8 cellular contexts compared by ENCODE assay signal in genomic region chr2:174553811-174554493, GRCh38. TPM values are rescaled to one million over a fixed set of nuclear protein-coding genes. Genes with fewer than 3 reads are reported as not detected.
DNase-seq lines count a peak whose midpoint lies in the region; ATAC-seq, FAIRE-seq and TF ChIP-seq lines count a peak whose summit lies in the region.

No MANE protein-coding gene starts in this region.

- no peaks in the 10 kb centered on the region for H3K9me2 ChIP-seq in OCI-LY7 (ENCODE audit: insufficient read depth, low read length)

- peak overlapping the region; percentile 61 for H3K4me2 ChIP-seq in OCI-LY7 (ENCODE audit: low read length)

- FAIRE-seq in GM18507 (lab: Jason Lieb, UNC): peak; percentile 77

- peaks cover 15% of the 10 kb centered on the region for H3K36me3 ChIP-seq in OCI-LY7 (ENCODE audit: insufficient read depth, low read length)

- intact Hi-C loops in OCI-LY7 (cut with micrococcal nuclease; ENCODE audit: unreplicated experiment): no loop called here
- intact Hi-C loops in left colon (cut with DNase I, micrococcal nuclease): no loop called here

- BruUV-seq in OCI-LY7 (replicated peaks; lab: Mats Ljungman, UMichigan): no TSS peak

- peak overlapping the region; percentile 25 for H3K4me3 ChIP-seq in OCI-LY7 (ENCODE audit: low read depth, low read length, poor library complexity, severe bottlenecking)

- H3K9me3 ChIP-seq in OCI-LY7 (ENCODE audit: low read length): no peaks in the 10 kb centered on the region

- POLR2A ChIA-PET in OCI-LY7 (lab: Charles Lee): interaction anchor here (0.6 to 1.6 kb wide), 2 partner anchors 46 to 83 kb away, joined by 3 to 4 read pairs; no protein-coding TSS in a partner anchor

- H3K4me1 Mint-ChIP-seq in osteocyte (ENCODE audit: unreplicated experiment): no peaks in the 10 kb centered on the region

- TF ChIP-seq CTCF in OCI-LY7 (conservative IDR thresholded peaks at IDR 0.05; ENCODE audit: low read length) (no peak), osteocyte (IDR thresholded peaks at IDR 0.05) (no peak)

- H3K9me3 Mint-ChIP-seq in osteocyte (ENCODE audit: unreplicated experiment): peaks cover 6% of the 10 kb centered on the region

- peaks cover 25% of the 10 kb centered on the region for H3K4me1 ChIP-seq in OCI-LY7 (ENCODE audit: insufficient read depth, low read length, poor library complexity, severe bottlenecking)

- H3K79me2 ChIP-seq in OCI-LY7 (ENCODE audit: insufficient read depth, low read depth, low read length): no peaks in the 10 kb centered on the region

- no peak overlapping the region for H3K4me3 Mint-ChIP-seq in osteocyte (ENCODE audit: unreplicated experiment)

- DNase-seq in GM18507 (ENCODE audit: extremely low spot score, insufficient read length, low read depth) (no peak), OCI-LY7 (ENCODE audit: low spot score) (peak; percentile 78), left colon (no peak), NCI-H2029 treated with DMSO at 0.1 percent for 48 hours (lab: John Stamatoyannopoulos, UW) (no peak), GDM1 (lab: John Stamatoyannopoulos, UW) (no peak), osteocyte (ENCODE audit: extremely low spot score, unreplicated experiment) (no peak), NCI-H2227 treated with DMSO at 0.1 percent for 48 hours (lab: John Stamatoyannopoulos, UW) (no peak)

- ATAC-seq in HG02623 (IDR thresholded peaks at IDR 0.05; ENCODE audit: unreplicated experiment) (peak; percentile 59), left colon (peak; percentile 35)

- no peak overlapping the region for H3K27ac Mint-ChIP-seq in osteocyte (ENCODE audit: unreplicated experiment)

- H3K36me3 Mint-ChIP-seq in osteocyte (ENCODE audit: unreplicated experiment): peaks cover 8% of the 10 kb centered on the region

- no peaks in the 10 kb centered on the region for H4K20me1 ChIP-seq in OCI-LY7 (ENCODE audit: insufficient read depth, low read length)

- CTCF ChIA-PET in OCI-LY7 (lab: Charles Lee; ENCODE audit: unreplicated experiment): no interaction called here

- H3K27ac ChIP-seq in OCI-LY7 (ENCODE audit: low read depth, low read length, poor library complexity, severe bottlenecking): peak overlapping the region; percentile 77

- peak overlapping the region; percentile 73; the same call in 1 of the 2 replicates for H2AFZ ChIP-seq in OCI-LY7 (ENCODE audit: low read length)

- H3K27me3 Mint-ChIP-seq in osteocyte (ENCODE audit: unreplicated experiment): no peaks in the 10 kb centered on the region

RNA-seq across cellular contexts. Expression of gene WIPF1, which starts 43.7 kb away (rescaled TPM):
- total RNA-seq in OCI-LY7 (2014; rRNA removed; shearing (Covaris generic)): 22.7 and 27.1 TPM in 2 replicates
- total RNA-seq in OCI-LY7 (2022) (183 and 192 TPM in 2 replicates), left colon (10 to 100 TPM in 1 of 2 donors, 1 to 10 TPM in 1; 8.8 to 17.4 TPM), osteocyte (57.7 and 60.1 TPM in 2 replicates)
